In genomic region chr15:68541743-68542142, GRCh38 we compare ENCODE assay signal across 23 cellular contexts.
"Had no signal": no experiment of that assay in that cellular context is flagged by ENCODE, and none has a peak within 500 bp of the region (broad histone marks: within the 10 kb centered on the region; RNA-seq: fewer than 3 reads in every experiment).

No MANE protein-coding gene starts in this region.

- H3K27ac ChIP-seq: lower lobe of right lung, neural progenitor cell, psoas muscle, right lobe of liver, suprapubic skin, transverse colon, upper lobe of right lung had no signal

- H3K9ac ChIP-seq: neural progenitor cell had no signal

- H3K9me3 ChIP-seq: lower lobe of right lung, right lobe of liver, suprapubic skin, upper lobe of right lung had no signal

- H3K9me3 Mint-ChIP-seq: effector memory CD8-positive, alpha-beta T cell; mesothelial cell of epicardium; nephron; stimulated activated naive CD8-positive, alpha-beta T cell treated with anti-CD3 and anti-CD28 coated beads, Interleukin-15, Interleukin-2, amounts not matched to agents 100 ng/mL and 50 ng/mL, for 24 hours had no signal

- H3K4me3 ChIP-seq: lower lobe of right lung, neural progenitor cell, psoas muscle, right lobe of liver, suprapubic skin, transverse colon, upper lobe of right lung had no signal

- H3K27ac Mint-ChIP-seq: effector memory CD8-positive, alpha-beta T cell; immature natural killer cell; mesothelial cell of epicardium; naive thymus-derived CD4-positive, alpha-beta T cell; neural progenitor cell; stimulated activated naive B cell treated with anti-CD40 and anti-IgM and Interleukin-4, amounts not matched to agents 10 μg/mL and 1 μg/mL and 100 μg/mL, for 72 hours; stimulated activated naive CD8-positive, alpha-beta T cell treated with anti-CD3 and anti-CD28 coated beads, Interleukin-15, Interleukin-2, amounts not matched to agents 100 ng/mL and 50 ng/mL, for 24 hours had no signal

- H3K36me3 ChIP-seq: lower lobe of right lung, neural progenitor cell, right lobe of liver, suprapubic skin, transverse colon, upper lobe of right lung had no signal

- ATAC-seq: effector memory CD8-positive, alpha-beta T cell; left ventricle myocardium superior; lower lobe of right lung; naive thymus-derived CD4-positive, alpha-beta T cell; psoas muscle; right lobe of liver; stimulated activated naive B cell treated with anti-CD40 and anti-IgM and Interleukin-4, amounts not matched to agents 10 μg/mL and 1 μg/mL and 100 μg/mL, for 72 hours; upper lobe of right lung had no signal

- DNase-seq: cortex of kidney; effector memory CD8-positive, alpha-beta T cell; hypothalamus; immature natural killer cell; left ventricle myocardium superior; lower lobe of right lung; naive thymus-derived CD4-positive, alpha-beta T cell; psoas muscle; right lobe of liver; small intestine; stimulated activated CD4-positive, alpha-beta T cell treated with anti-CD3 and anti-CD28 coated beads, Interleukin-15, amount 100 ng/mL, for 24 hours; stimulated activated CD4-positive, alpha-beta T cell treated with anti-CD3 and anti-CD28 coated beads, Interleukin-2, amount 100 ng/mL, for 48 hours; stimulated activated naive B cell treated with anti-CD40 and anti-IgM and Interleukin-4, amounts not matched to agents 10 μg/mL and 1 μg/mL and 100 μg/mL, for 72 hours; transverse colon; upper lobe of right lung had no signal

- H3K4me2 ChIP-seq: neural progenitor cell had no signal

- H3K4me1 Mint-ChIP-seq: immature natural killer cell; naive thymus-derived CD4-positive, alpha-beta T cell had no signal

- H3K4me1 ChIP-seq: lower lobe of right lung, neural progenitor cell, psoas muscle, right lobe of liver, transverse colon had no signal

- H3K36me3 Mint-ChIP-seq: immature natural killer cell; mesothelial cell of epicardium; neural progenitor cell; stimulated activated naive B cell treated with anti-CD40 and anti-IgM and Interleukin-4, amounts not matched to agents 10 μg/mL and 1 μg/mL and 100 μg/mL, for 72 hours had no signal

- H3K4me3 Mint-ChIP-seq: effector memory CD8-positive, alpha-beta T cell; immature natural killer cell; mesothelial cell of epicardium; naive thymus-derived CD4-positive, alpha-beta T cell; nephron; neural progenitor cell; stimulated activated naive B cell treated with anti-CD40 and anti-IgM and Interleukin-4, amounts not matched to agents 10 μg/mL and 1 μg/mL and 100 μg/mL, for 72 hours; stimulated activated naive CD8-positive, alpha-beta T cell treated with anti-CD3 and anti-CD28 coated beads, Interleukin-15, Interleukin-2, amounts not matched to agents 100 ng/mL and 50 ng/mL, for 24 hours had no signal

- H2AFZ ChIP-seq: neural progenitor cell had no signal

- H3K27me3 ChIP-seq: neural progenitor cell, right lobe of liver, suprapubic skin, upper lobe of right lung had no signal

- FAIRE-seq: endometrium, frontal cortex, keratinocyte, small intestine had no signal
